6 cellular contexts compared by ENCODE assay signal in the genomic region with DNA sequence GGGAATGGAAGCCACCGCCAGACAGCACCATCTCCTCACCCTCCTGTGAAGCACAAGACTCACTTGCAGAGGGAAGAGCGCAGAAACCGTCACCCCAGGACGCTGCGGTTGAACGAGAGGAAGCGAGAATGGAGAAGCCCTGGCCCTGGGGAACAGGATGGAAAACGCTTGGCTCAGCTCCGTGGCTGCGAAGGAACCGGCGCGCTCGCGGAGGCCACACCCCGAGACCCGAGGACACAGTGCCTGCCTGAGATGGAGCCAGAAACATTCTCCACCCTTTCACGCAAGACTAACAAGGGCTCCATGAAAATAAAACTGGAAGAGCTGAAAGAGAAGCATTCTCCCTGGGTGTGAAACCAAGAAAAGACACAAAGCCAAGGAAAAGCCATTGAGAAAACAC.
"Had no signal": no experiment of that assay in that cellular context is flagged by ENCODE, and none has a peak within 500 bp of the region (broad histone marks: within the 10 kb centered on the region; RNA-seq: fewer than 3 reads in every experiment).

No MANE protein-coding gene starts in this region.

- ATAC-seq: HepG2, K562 had no signal

- DNase-seq: IMR-90, Karpas-422, KBM-7, KG1 had no signal
